ENCODE assay signal across 1 cellular context in the genomic region with DNA sequence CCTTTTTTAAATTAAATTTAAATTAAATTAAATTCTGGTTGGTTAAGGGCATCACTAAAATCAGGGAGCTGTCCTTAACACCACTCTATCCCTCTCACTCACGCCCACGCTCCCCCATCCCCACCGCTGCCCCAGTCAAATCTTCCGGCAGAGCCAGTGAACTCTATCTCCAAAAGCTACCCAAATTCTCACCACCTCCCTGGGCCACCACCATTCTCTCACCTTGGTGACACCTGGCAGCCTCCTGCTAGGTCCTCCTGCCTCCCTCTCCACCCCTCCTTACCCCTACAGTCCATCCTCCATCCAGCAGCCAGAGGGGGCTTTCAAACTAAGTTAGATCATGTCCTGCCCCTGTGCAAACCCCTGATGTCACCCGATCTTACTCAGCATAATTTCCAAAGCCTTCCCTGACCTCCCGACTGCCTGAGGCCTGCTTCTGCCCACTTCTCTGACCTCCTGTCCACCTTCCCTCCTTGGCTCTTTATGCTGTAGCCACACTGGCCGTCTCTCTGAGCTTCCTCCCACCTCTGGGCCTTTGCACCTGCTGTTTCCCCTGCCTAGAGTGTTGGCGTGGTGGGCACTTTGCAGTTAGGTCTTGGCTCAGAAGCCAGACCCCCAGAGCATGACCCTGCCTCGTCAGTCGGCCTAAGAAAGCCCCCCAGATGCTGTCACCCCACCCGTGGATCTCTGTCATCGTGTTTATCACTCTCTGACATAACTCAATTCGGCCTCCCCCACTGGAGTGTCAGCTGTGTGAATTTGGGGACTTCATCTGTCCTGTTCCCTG.
TF ChIP-seq lines count a peak whose summit lies in the region.

No MANE protein-coding gene starts in this region.

TF ChIP-seq in HEK293, 187 proteins besides CTCF, POLR2A, EP300 and RAD21:
- TF ChIP-seq ZNF610 (tag by site-specific recombination; IDR thresholded peaks at IDR 0.05; ENCODE audit: borderline replicate concordance) (no peak), ZNF335 (tag by site-specific recombination; conservative IDR thresholded peaks at IDR 0.05) (no peak), ZNF132 (tag by site-specific recombination; IDR thresholded peaks at IDR 0.05; ENCODE audit: borderline replicate concordance) (no peak), KLF17 (tag by site-specific recombination; IDR thresholded peaks at IDR 0.05) (no peak), ZNF248 (tag by site-specific recombination; IDR thresholded peaks at IDR 0.05) (no peak), EGR2 (tag by site-specific recombination; IDR thresholded peaks at IDR 0.05; ENCODE audit: low read depth) (0 out of 2 replicates have a peak, but pooled peaks have one; percentile 9), TCF7L2 (IDR thresholded peaks at IDR 0.05; ENCODE audit: borderline replicate concordance, low read depth, low read length) (no peak), ZNF48 (tag by site-specific recombination; IDR thresholded peaks at IDR 0.05) (no peak), ZNF211 (tag by site-specific recombination; IDR thresholded peaks at IDR 0.05; ENCODE audit: low read depth) (no peak), ZNF133 (tag by site-specific recombination; IDR thresholded peaks at IDR 0.05) (no peak), ZNF391 (tag by site-specific recombination; IDR thresholded peaks at IDR 0.05; ENCODE audit: borderline replicate concordance, low read depth) (no peak), ZNF571 (tag by site-specific recombination; IDR thresholded peaks at IDR 0.05) (no peak), ZFHX2 (tag by site-specific recombination; conservative IDR thresholded peaks at IDR 0.05) (0 out of 2 replicates have a peak, but pooled peaks have one; percentile 10), ZBTB21 (tag by site-specific recombination; IDR thresholded peaks at IDR 0.05) (no peak), FEZF1 (tag by site-specific recombination; IDR thresholded peaks at IDR 0.05) (no peak), SP7 (tag by site-specific recombination; IDR thresholded peaks at IDR 0.05) (no peak), ZNF175 (tag by site-specific recombination; IDR thresholded peaks at IDR 0.05) (no peak), ZNF623 (tag by site-specific recombination; IDR thresholded peaks at IDR 0.05) (peak; percentile 79), SP3 (tag by site-specific recombination; IDR thresholded peaks at IDR 0.05) (no peak), ZNF660 (tag by site-specific recombination; IDR thresholded peaks at IDR 0.05) (no peak), ZNF114 (tag by site-specific recombination; IDR thresholded peaks at IDR 0.05) (no peak), PRDM1 (tag by site-specific recombination; IDR thresholded peaks at IDR 0.05) (no peak), ZNF10 (tag by site-specific recombination; IDR thresholded peaks at IDR 0.05) (no peak)
- TF ChIP-seq, protein P1, sequence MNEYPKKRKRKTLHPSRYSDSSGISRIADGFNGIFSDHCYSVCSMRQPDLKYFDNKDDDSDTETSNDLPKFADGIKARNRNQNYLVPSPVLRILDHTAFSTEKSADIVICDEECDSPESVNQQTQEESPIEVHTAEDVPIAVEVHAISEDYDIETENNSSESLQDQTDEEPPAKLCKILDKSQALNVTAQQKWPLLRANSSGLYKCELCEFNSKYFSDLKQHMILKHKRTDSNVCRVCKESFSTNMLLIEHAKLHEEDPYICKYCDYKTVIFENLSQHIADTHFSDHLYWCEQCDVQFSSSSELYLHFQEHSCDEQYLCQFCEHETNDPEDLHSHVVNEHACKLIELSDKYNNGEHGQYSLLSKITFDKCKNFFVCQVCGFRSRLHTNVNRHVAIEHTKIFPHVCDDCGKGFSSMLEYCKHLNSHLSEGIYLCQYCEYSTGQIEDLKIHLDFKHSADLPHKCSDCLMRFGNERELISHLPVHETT (tag by site-specific recombination; IDR thresholded peaks at IDR 0.05): no peak
TF ChIP-seq in HEK293: peak in this region for 3.
